In genomic region chr9:82057805-82058204, GRCh38 we compare ENCODE assay signal across 23 cellular contexts.
DNase-seq lines count a peak whose midpoint lies in the region; ATAC-seq and TF ChIP-seq lines count a peak whose summit lies in the region.
"Had no signal": no experiment of that assay in that cellular context is flagged by ENCODE, and none has a peak within 500 bp of the region (broad histone marks: within the 10 kb centered on the region; RNA-seq: fewer than 3 reads in every experiment).

No MANE protein-coding gene starts in this region.

- H3K36me3 Mint-ChIP-seq in naive B cell = no peaks in the 10 kb centered on the region
- H3K36me3 Mint-ChIP-seq: CD14-positive monocyte had no signal

- H3K27me3 ChIP-seq in gastroesophageal sphincter = no peaks in the 10 kb centered on the region

- H3K27ac ChIP-seq in gastroesophageal sphincter = no peak overlapping the region
- H3K27ac ChIP-seq: 22Rv1 had no signal

- H3K4me3 Mint-ChIP-seq in naive B cell = peak overlapping the region in 4 of 8 donors; percentile 25 to 51 (median 39)
- H3K4me3 Mint-ChIP-seq: CD14-positive monocyte had no signal

- peaks cover 14 to 19% (median 19%) of the 10 kb centered on the region in 3 donors for H3K4me1 Mint-ChIP-seq in naive B cell
- H3K4me1 Mint-ChIP-seq: CD14-positive monocyte had no signal

- no peak for TF ChIP-seq CTCF in gastroesophageal sphincter (IDR thresholded peaks at IDR 0.05)

- H3K27me3 Mint-ChIP-seq in naive B cell = peaks cover 0 to 7% (median 6%) of the 10 kb centered on the region in 3 donors

- H3K9me3 Mint-ChIP-seq in naive B cell = peaks cover 0 to 2% (median 0%) of the 10 kb centered on the region in 7 donors

- no peaks in the 10 kb centered on the region for H3K9me3 ChIP-seq in gastroesophageal sphincter

- H3K4me1 ChIP-seq in gastroesophageal sphincter = no peaks in the 10 kb centered on the region

- H3K36me3 ChIP-seq in gastroesophageal sphincter = no peaks in the 10 kb centered on the region

- no peak for TF ChIP-seq EP300 in gastroesophageal sphincter (IDR thresholded peaks at IDR 0.05)

- peak overlapping the region in 3 of 6 donors; percentile 2 to 39 (median 9) for H3K27ac Mint-ChIP-seq in naive B cell
- H3K27ac Mint-ChIP-seq: CD14-positive monocyte had no signal

- WGBS in gastroesophageal sphincter (ENCODE audit: low coverage in 1 of 2), 2 donors = 69 to 100% methylated on average over 2 to 4 of the region's 5 CpGs

- ATAC-seq in naive B cell (ENCODE audit: low read depth in 2 of 2) (peak; percentile 68 to 76), gastroesophageal sphincter (no peak)

- TF ChIP-seq POLR2A in gastroesophageal sphincter (IDR thresholded peaks at IDR 0.05) = no peak

- H3K4me3 ChIP-seq in Jurkat, Clone E6-1 (ENCODE audit: low read length) = no peak overlapping the region
- H3K4me3 ChIP-seq in gastroesophageal sphincter = no peak overlapping the region

- peak; percentile 11 for DNase-seq in AG20443 (ENCODE audit: low spot score)
- peak; percentile 18 for DNase-seq in Jurkat, Clone E6-1 (ENCODE audit: low read depth, low spot score)
- peak; percentile 10 for DNase-seq in RPMI7951 (ENCODE audit: low read depth)
- DNase-seq in naive B cell = peak; percentile 23
- no peak for DNase-seq in activated CD8-positive, alpha-beta memory T cell treated with anti-CD3 and anti-CD28 coated beads, Interleukin-2, amount 50 U/mL, for 4 hours
- no peak for DNase-seq in NCI-H1694 (lab: John Stamatoyannopoulos, UW)
- no peak for DNase-seq in activated gamma-delta T cell treated with Interleukin-2 at 50 U/mL for 16 hours
- DNase-seq: ACHN, EL, GF-D8, H7, KBM-7, NCI-H1105, NCI-H146, NCI-H2029 treated with DMSO at 0.1 percent for 48 hours, NCI-H2171, NCI-H345, NCI-H774, OCI-M1, Right ventricle myocardium superior had no signal

Comparison
In these comparisons a context has a peak if more than half of its experiments do, and no peak if none do; other contexts are left out.
1. DNase-seq: peak in AG20443 (single experiment), Jurkat, Clone E6-1 (single experiment), RPMI7951 (single experiment) and naive B cell (single experiment); none in activated CD8-positive, alpha-beta memory T cell treated with anti-CD3 and anti-CD28 coated beads, Interleukin-2, amount 50 U/mL, for 4 hours (single experiment), NCI-H1694 (single experiment) and activated gamma-delta T cell treated with Interleukin-2 at 50 U/mL for 16 hours (single experiment).